In the genomic region with DNA sequence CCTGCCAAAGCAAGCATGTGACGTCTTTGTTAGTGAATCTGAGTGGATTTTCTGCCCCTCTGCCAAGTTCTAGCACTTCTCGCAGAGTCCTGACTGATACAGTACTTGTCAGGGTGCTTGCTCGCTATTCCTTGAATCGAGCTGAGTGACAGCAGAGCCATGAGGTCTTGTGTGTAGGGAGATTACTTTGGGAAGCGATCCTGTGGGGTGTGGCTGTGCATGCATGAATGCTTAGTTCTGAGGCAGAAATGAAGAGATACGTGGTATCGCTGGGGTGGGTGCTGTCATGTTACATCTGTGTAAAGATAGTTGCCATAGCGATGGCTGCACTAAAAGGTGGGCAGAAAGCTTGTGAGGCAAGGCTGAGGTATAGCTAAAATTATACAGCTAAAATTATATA, we compare ENCODE assay signal across 20 cellular contexts. TPM values are rescaled to one million over a fixed set of nuclear protein-coding genes. Genes with fewer than 3 reads are reported as not detected.
"Had no signal": no experiment of that assay in that cellular context is flagged by ENCODE, and none has a peak within 500 bp of the region (broad histone marks: within the 10 kb centered on the region; RNA-seq: fewer than 3 reads in every experiment).

No MANE protein-coding gene starts in this region.

- H3K27ac ChIP-seq: colonic mucosa, heart left ventricle, right atrium auricular region, sigmoid colon, skin epidermis, testis, transverse colon had no signal

- H3K27me3 Mint-ChIP-seq: naive thymus-derived CD4-positive, alpha-beta T cell; stimulated activated naive B cell treated with anti-CD40 and anti-IgM and Interleukin-4, amounts not matched to agents 10 μg/mL and 1 μg/mL and 100 μg/mL, for 72 hours; stimulated activated naive CD8-positive, alpha-beta T cell treated with anti-CD3 and anti-CD28 coated beads, Interleukin-15, amount 100 ng/mL, for 72 hours had no signal

- H3K27ac Mint-ChIP-seq: endodermal cell; nephron progenitor cell; stimulated activated naive B cell treated with anti-CD40 and anti-IgM and Interleukin-4, amounts not matched to agents 10 μg/mL and 1 μg/mL and 100 μg/mL, for 72 hours had no signal

- H3K9me3 Mint-ChIP-seq: stimulated activated naive CD8-positive, alpha-beta T cell treated with anti-CD3 and anti-CD28 coated beads, Interleukin-15, amount 100 ng/mL, for 72 hours had no signal

- DNase-seq: colonic mucosa; dermis blood vessel endothelial cell; endodermal cell; foreskin melanocyte; heart left ventricle; hippocampal formation; islet precursor cell; mammary epithelial cell; naive thymus-derived CD4-positive, alpha-beta T cell; nephron progenitor cell; sigmoid colon; stimulated activated CD4-positive, alpha-beta T cell treated with anti-CD3 and anti-CD28 coated beads, Interleukin-2, amount 100 ng/mL, for 24 hours; stimulated activated CD4-positive, alpha-beta T cell treated with anti-CD3 and anti-CD28 coated beads, Interleukin-4, amount 100 ng/mL, for 4 hours; stimulated activated naive B cell treated with anti-CD40 and anti-IgM and Interleukin-4, amounts not matched to agents 10 μg/mL and 1 μg/mL and 100 μg/mL, for 72 hours; stimulated activated naive CD8-positive, alpha-beta T cell treated with anti-CD3 and anti-CD28 coated beads, Interleukin-15, amount 100 ng/mL, for 72 hours; testis; transverse colon had no signal

- H3K4me1 Mint-ChIP-seq: endodermal cell, nephron progenitor cell had no signal

- H3K4me3 Mint-ChIP-seq: endodermal cell; naive thymus-derived CD4-positive, alpha-beta T cell; nephron progenitor cell; stimulated activated naive B cell treated with anti-CD40 and anti-IgM and Interleukin-4, amounts not matched to agents 10 μg/mL and 1 μg/mL and 100 μg/mL, for 72 hours; stimulated activated naive CD8-positive, alpha-beta T cell treated with anti-CD3 and anti-CD28 coated beads, Interleukin-15, amount 100 ng/mL, for 72 hours had no signal

RNA-seq across cellular contexts. Expression of gene DNAJC28, which starts 19.3 kb away (rescaled TPM):
- total RNA-seq: mononuclear cell had no signal
